In the genomic region with DNA sequence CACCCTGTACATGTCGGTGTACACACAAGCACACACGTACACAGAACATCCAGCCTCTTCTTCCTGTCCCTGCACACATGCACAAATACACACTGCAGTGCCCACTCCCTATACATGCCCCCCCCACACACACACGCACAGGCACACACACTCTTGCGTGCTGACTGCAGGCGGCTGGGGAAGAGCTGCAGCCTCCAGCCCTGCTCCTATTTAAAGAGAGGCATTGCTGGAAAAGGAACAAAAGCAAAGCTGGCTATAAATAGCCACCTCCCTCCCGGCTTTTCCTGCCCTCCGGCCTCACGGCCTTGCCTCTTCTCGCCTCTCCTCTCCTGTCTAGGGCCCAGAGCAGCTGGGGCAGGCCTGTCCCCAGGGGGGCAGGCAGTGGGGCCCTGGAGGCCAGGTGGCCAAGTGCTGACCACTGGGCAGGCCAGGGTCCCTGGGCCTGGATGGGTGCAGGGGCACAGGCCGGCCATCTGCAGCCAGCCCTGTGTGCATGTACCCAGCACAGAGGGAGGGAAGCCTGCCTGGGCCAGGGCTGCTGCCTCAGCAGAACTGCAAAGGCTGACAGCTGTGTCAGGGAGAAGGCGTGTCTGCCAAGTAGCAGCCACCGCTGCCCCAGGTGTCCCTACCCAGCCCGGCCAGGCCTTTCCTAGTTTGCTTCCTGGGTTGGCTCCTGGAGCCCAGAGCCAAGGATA, we compare ENCODE assay signal across 8 cellular contexts. TPM values are rescaled to one million over a fixed set of nuclear protein-coding genes. Genes with fewer than 3 reads are reported as not detected.
DNase-seq lines count a peak whose midpoint lies in the region; ATAC-seq and TF ChIP-seq lines count a peak whose summit lies in the region.

No MANE protein-coding gene starts in this region.

- no peaks in the 10 kb centered on the region for H3K9me3 Mint-ChIP-seq in effector memory CD8-positive, alpha-beta T cell

- peaks cover 6% of the 10 kb centered on the region for H3K36me3 Mint-ChIP-seq in effector memory CD8-positive, alpha-beta T cell (ENCODE audit: insufficient read depth)

- in situ Hi-C loops in brain microvascular endothelial cell (cut with HindIII; ENCODE audit: low pct_ligation_motif_present, low sequenced_read_pairs) = no loop called here

- no peaks in the 10 kb centered on the region for H3K36me3 ChIP-seq in brain microvascular endothelial cell (replicated peaks)

- H3K4me3 Mint-ChIP-seq in effector memory CD8-positive, alpha-beta T cell = peak overlapping the region; percentile 24 to 35

- H3K27me3 Mint-ChIP-seq in effector memory CD8-positive, alpha-beta T cell = peaks cover 44 to 62% of the 10 kb centered on the region in 2 donors

- no peak overlapping the region for H3K4me3 ChIP-seq in brain microvascular endothelial cell (ENCODE audit: low read depth, low read length)

- no peak overlapping the region for H3K27ac ChIP-seq in brain microvascular endothelial cell

- no peak for TF ChIP-seq CTCF in brain microvascular endothelial cell (IDR thresholded peaks at IDR 0.05; ENCODE audit: low read depth, low read length, missing control alignments)

- ATAC-seq in effector memory CD8-positive, alpha-beta T cell (replicated peaks) = no peak
- ATAC-seq in GM21423 (IDR thresholded peaks at IDR 0.05; ENCODE audit: unreplicated experiment) (no peak), GM19023 (IDR thresholded peaks at IDR 0.05; ENCODE audit: unreplicated experiment) (no peak), HG02840 (IDR thresholded peaks at IDR 0.05; ENCODE audit: low FRiP score, unreplicated experiment) (no peak)

- H3K27ac Mint-ChIP-seq in effector memory CD8-positive, alpha-beta T cell = peak overlapping the region in 1 of 2 donors; percentile 0

- DNase-seq in DMS153 treated with DMSO at 0.1 percent for 48 hours (lab: John Stamatoyannopoulos, UW; ENCODE audit: unreplicated experiment) = peak; percentile 23
- peak; percentile 83 for DNase-seq in NCI-H69 (lab: John Stamatoyannopoulos, UW)
- no peak for DNase-seq in effector memory CD8-positive, alpha-beta T cell
- peak; percentile 83 for DNase-seq in myocyte (ENCODE audit: low read depth)
- no peak for DNase-seq in brain microvascular endothelial cell

- no peaks in the 10 kb centered on the region for H3K4me1 Mint-ChIP-seq in effector memory CD8-positive, alpha-beta T cell (ENCODE audit: low read depth in 2 of 2)

- H3K27me3 ChIP-seq in brain microvascular endothelial cell (replicated peaks) = no peaks in the 10 kb centered on the region

RNA-seq across cellular contexts. Expression of a gene that starts 25.4 kb away (rescaled TPM):
- total RNA-seq in myocyte = 0.96 and 1.9 TPM in 2 replicates
- polyA plus RNA-seq in myocyte (2012) = 0.29 TPM

RNA-seq across cellular contexts. Expression of a gene that starts 30.2 kb away (rescaled TPM):
- total RNA-seq in myocyte = 36.1 and 39.4 TPM in 2 replicates
- 42.4 TPM for polyA plus RNA-seq in myocyte (2012)

RNA-seq across cellular contexts. Expression of a gene that starts 42.1 kb away (rescaled TPM):
- 43.9 and 53.7 TPM in 2 replicates for total RNA-seq in myocyte
- polyA plus RNA-seq in myocyte (2012) = 40.9 TPM

RNA-seq across cellular contexts. Expression of a gene that starts 55.2 kb away (rescaled TPM):
- 2.9 and 6.8 TPM in 2 replicates for total RNA-seq in myocyte
- 1.9 TPM for polyA plus RNA-seq in myocyte (2012)

Comparison
In these comparisons a context has a peak if more than half of its experiments do, and no peak if none do; other contexts are left out.
1. DNase-seq: peak in DMS153 treated with DMSO at 0.1 percent for 48 hours (single experiment), NCI-H69 (single experiment) and myocyte (single experiment); none in effector memory CD8-positive, alpha-beta T cell (0 of 3) and brain microvascular endothelial cell (single experiment).